ENCODE assay signal across 8 cellular contexts in the genomic region with DNA sequence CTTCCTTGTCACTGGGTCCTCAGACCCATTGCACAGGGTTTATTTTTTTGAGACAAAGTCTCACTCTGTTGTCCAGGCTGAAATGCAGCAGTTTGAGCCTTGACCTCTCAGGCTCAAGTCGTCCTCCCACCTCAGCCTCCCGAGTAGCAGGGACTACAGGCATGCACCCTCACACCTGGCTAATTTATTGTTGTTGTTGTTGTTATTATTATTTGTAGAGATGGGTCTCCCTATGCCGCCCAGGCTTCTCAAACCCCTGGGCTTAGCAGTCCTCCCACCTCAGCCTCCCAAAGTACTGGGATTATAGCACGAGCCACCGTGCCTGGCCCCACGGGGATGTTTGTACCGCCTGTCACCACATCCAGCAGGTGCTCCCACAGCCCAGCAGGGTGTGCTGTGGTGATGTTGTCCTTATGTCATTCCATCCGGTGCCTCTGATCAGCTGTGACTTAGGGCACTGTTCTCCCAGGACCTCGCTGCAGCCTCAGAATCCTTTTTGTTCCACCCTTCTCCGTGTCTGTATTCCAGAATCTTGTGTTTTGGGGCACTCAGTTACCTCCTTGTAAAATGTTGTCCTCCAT.
A peak's percentile ranks its signal among the peaks of the same experiment; 100 is the strongest.
DNase-seq lines count a peak whose midpoint lies in the region; ATAC-seq and TF ChIP-seq lines count a peak whose summit lies in the region.

No MANE protein-coding gene starts in this region.

- no peaks in the 10 kb centered on the region for H3K79me2 ChIP-seq in trophoblast cell (ENCODE audit: control insufficient read depth, insufficient read depth, low read length, poor library complexity)

- H3K4me2 ChIP-seq in trophoblast cell (ENCODE audit: low read length): no peak overlapping the region

- no peak overlapping the region for H2AK5ac ChIP-seq in trophoblast cell (ENCODE audit: low read length)

- peak; percentile 62 for DNase-seq in GM12865 (ENCODE audit: low read depth)
- peak; percentile 42 for DNase-seq in LoVo (ENCODE audit: low spot score)
- DNase-seq in colonic mucosa: peak; percentile 78
- DNase-seq in trophoblast cell: peak; percentile 48 to 74
- no peak for DNase-seq in A172 (ENCODE audit: low spot score)
- DNase-seq in activated CD8-positive, alpha-beta memory T cell treated with anti-CD3 and anti-CD28 coated beads, Interleukin-2, amount 50 U/mL, for 48 hours: no peak
- DNase-seq in activated CD4-positive, alpha-beta T cell treated with anti-CD3 and anti-CD28 coated beads for 4 hours: no peak

- no peak overlapping the region for H2BK120ac ChIP-seq in trophoblast cell (ENCODE audit: insufficient read depth, low read length, poor library complexity)

- no peaks in the 10 kb centered on the region for H3K27me3 ChIP-seq in colonic mucosa
- H3K27me3 ChIP-seq in trophoblast cell (ENCODE audit: insufficient read depth, low read length): no peaks in the 10 kb centered on the region

- TF ChIP-seq CTCF in GM12865 (IDR thresholded peaks at IDR 0.05; ENCODE audit: insufficient read depth, low read depth, low read length, missing control alignments) (peak; percentile 69), colonic mucosa (IDR thresholded peaks at IDR 0.05) (peak; percentile 57)

- no peaks in the 10 kb centered on the region for H3K79me1 ChIP-seq in trophoblast cell (ENCODE audit: low read length)

- intact Hi-C loops in colonic mucosa (cut with DNase I): no loop called here

- H4K8ac ChIP-seq in trophoblast cell (ENCODE audit: low read depth, low read length): no peak overlapping the region

- H3K4me3 ChIP-seq in GM12865 (ENCODE audit: low read depth, low read length) (no peak overlapping the region), colonic mucosa (no peak overlapping the region), trophoblast cell (ENCODE audit: low read depth, low read length) (no peak overlapping the region)

- peak; percentile 89 for ATAC-seq in GM21381 (IDR thresholded peaks at IDR 0.05; ENCODE audit: unreplicated experiment)

- peak overlapping the region; percentile 68 for H3K27ac ChIP-seq in colonic mucosa
- no peak overlapping the region for H3K27ac ChIP-seq in trophoblast cell (ENCODE audit: low read depth, low read length)

- H3K9ac ChIP-seq in colonic mucosa (ENCODE audit: low read depth in 2 of 2, low read length in 2 of 2): no peak overlapping the region
- H3K9ac ChIP-seq in trophoblast cell (ENCODE audit: low read length): no peak overlapping the region

- H3K4ac ChIP-seq in trophoblast cell (ENCODE audit: low read depth, low read length): no peak overlapping the region

- H3K9me3 ChIP-seq in colonic mucosa: no peaks in the 10 kb centered on the region
- H3K9me3 ChIP-seq in trophoblast cell (ENCODE audit: insufficient read depth, low read depth, low read length): peaks cover 1% of the 10 kb centered on the region

- no peak overlapping the region for H3K14ac ChIP-seq in trophoblast cell (ENCODE audit: low read length)

- H2BK5ac ChIP-seq in trophoblast cell (ENCODE audit: low read depth, low read length, poor library complexity): no peak overlapping the region

- no peak overlapping the region for H2AFZ ChIP-seq in trophoblast cell (ENCODE audit: insufficient read depth, low read length, poor library complexity)

- H2BK12ac ChIP-seq in trophoblast cell (ENCODE audit: low read length): no peak overlapping the region

- no peak overlapping the region for H4K12ac ChIP-seq in trophoblast cell (ENCODE audit: low read depth, low read length)

- no peak overlapping the region for H4K91ac ChIP-seq in trophoblast cell (ENCODE audit: low read depth, low read length)

- no CpG with 5 or more reads among the region's 10 CpGs for WGBS in trophoblast cell (ENCODE audit: extremely low coverage, insufficient coverage, insufficient read length)

- H3K18ac ChIP-seq in trophoblast cell (ENCODE audit: low read length): no peak overlapping the region

- H3K4me1 ChIP-seq in colonic mucosa: peaks cover 6% of the 10 kb centered on the region
- H3K4me1 ChIP-seq in trophoblast cell (ENCODE audit: control insufficient read depth in 1 of 2, insufficient read depth in 2 of 2, low read length in 2 of 2): no peaks in the 10 kb centered on the region

- H3K36me3 ChIP-seq in colonic mucosa (no peaks in the 10 kb centered on the region), trophoblast cell (ENCODE audit: control insufficient read depth in 1 of 2, insufficient read depth in 2 of 2, low read length in 2 of 2) (no peaks in the 10 kb centered on the region)

- H3K23ac ChIP-seq in trophoblast cell (ENCODE audit: low read length): no peak overlapping the region

Comparison
In these comparisons a context has a peak if more than half of its experiments do, and no peak if none do; other contexts are left out.
1. DNase-seq: peak in GM12865 (single experiment), LoVo (single experiment), colonic mucosa (single experiment) and trophoblast cell (2 of 2); none in A172 (single experiment), activated CD8-positive, alpha-beta memory T cell treated with anti-CD3 and anti-CD28 coated beads, Interleukin-2, amount 50 U/mL, for 48 hours (single experiment) and activated CD4-positive, alpha-beta T cell treated with anti-CD3 and anti-CD28 coated beads for 4 hours (0 of 2).